Comparison of ENCODE assay signal across 19 cellular contexts in the genomic region with DNA sequence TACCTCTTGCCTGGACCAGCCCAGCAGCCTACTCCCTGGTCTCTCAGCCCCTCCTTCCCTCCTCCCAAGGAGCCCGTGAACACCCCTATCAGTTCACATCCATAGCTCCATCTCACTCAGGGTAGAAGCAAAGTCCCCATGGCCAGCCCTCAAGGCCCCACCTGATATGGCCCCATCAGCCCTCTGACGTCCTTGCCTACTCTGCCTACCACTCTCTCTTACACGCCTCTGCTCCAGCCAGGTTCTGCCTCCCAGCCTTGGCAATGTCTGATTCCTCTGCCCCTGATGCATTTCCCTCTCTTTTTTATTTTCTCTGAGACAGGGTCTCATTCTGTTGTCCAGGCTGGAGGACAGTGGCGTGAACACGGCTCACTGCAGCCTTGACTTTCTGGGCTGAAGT. TPM values are rescaled to one million over a fixed set of nuclear protein-coding genes. Genes with fewer than 3 reads are reported as not detected.
A peak's percentile ranks its signal among the peaks of the same experiment; 100 is the strongest.
DNase-seq lines count a peak whose midpoint lies in the region; ATAC-seq, FAIRE-seq and TF ChIP-seq lines count a peak whose summit lies in the region.
"Had no signal": no experiment of that assay in that cellular context is flagged by ENCODE, and none has a peak within 500 bp of the region (broad histone marks: within the 10 kb centered on the region; RNA-seq: fewer than 3 reads in every experiment).

No MANE protein-coding gene starts in this region.

- H3K36me3 Mint-ChIP-seq in activated CD8-positive, alpha-beta memory T cell treated with anti-CD3 and anti-CD28 coated beads, Interleukin-2, amount 10 ng/mL, durations not matched to agents 7 days and 5 days: no peaks in the 10 kb centered on the region
- H3K36me3 Mint-ChIP-seq in neural progenitor cell: no peaks in the 10 kb centered on the region

- H3K79me2 ChIP-seq in K562 (ENCODE audit: control insufficient read depth, insufficient read depth, low read length) (no peaks in the 10 kb centered on the region), neural progenitor cell (ENCODE audit: low read depth) (no peaks in the 10 kb centered on the region)

- no peaks in the 10 kb centered on the region for H3K9me1 ChIP-seq in K562 (ENCODE audit: control insufficient read depth, insufficient read depth, low read length)

- H2AFZ ChIP-seq in K562 (ENCODE audit: low read depth, low read length) (no peak overlapping the region), neural progenitor cell (replicated peaks) (no peak overlapping the region)

- H3K4me2 ChIP-seq in K562 (ENCODE audit: insufficient read depth, low read length) (no peak overlapping the region), neural progenitor cell (no peak overlapping the region)

- CTCF ChIA-PET in activated CD8-positive, alpha-beta memory T cell treated with anti-CD3 and anti-CD28 coated beads, Interleukin-2, amount 10 ng/mL, durations not matched to agents 7 days and 5 days (lab: Charles Lee): no interaction called here
- CTCF ChIA-PET in K562 (lab: Yijun Ruan, JAX; ENCODE audit: low intra/inter-chr PET ratio): no interaction called here

- TF ChIP-seq EP300 in K562 (IDR thresholded peaks at IDR 0.05; ENCODE audit: low read length): no peak

- in situ Hi-C loops in K562 (cut with MboI): no loop called here
- in situ Hi-C loops in HAP-1 (cut with MboI; ENCODE audit: low sequenced_read_pairs): no loop called here

- TF ChIP-seq RAD21 in K562 (CRISPR knock-in tag; conservative IDR thresholded peaks at IDR 0.05 in 1 of 2, IDR thresholded peaks at IDR 0.05 in 1 of 2): no peak

- no peak for ATAC-seq in activated CD8-positive, alpha-beta memory T cell treated with anti-CD3 and anti-CD28 coated beads, Interleukin-2, amount 10 ng/mL, durations not matched to agents 7 days and 5 days
- peak; percentile 34 for ATAC-seq in K562
- ATAC-seq: Panc1 had no signal

- no peaks in the 10 kb centered on the region for H3K27me3 Mint-ChIP-seq in activated CD8-positive, alpha-beta memory T cell treated with anti-CD3 and anti-CD28 coated beads, Interleukin-2, amount 10 ng/mL, durations not matched to agents 7 days and 5 days
- peaks cover 5% of the 10 kb centered on the region for H3K27me3 Mint-ChIP-seq in neural progenitor cell (ENCODE audit: insufficient read depth, low read depth)
- H3K27me3 Mint-ChIP-seq: B cell had no signal

- H3K4me1 Mint-ChIP-seq in activated CD8-positive, alpha-beta memory T cell treated with anti-CD3 and anti-CD28 coated beads, Interleukin-2, amount 10 ng/mL, durations not matched to agents 7 days and 5 days: no peaks in the 10 kb centered on the region
- H3K4me1 Mint-ChIP-seq in neural progenitor cell: peaks cover 4% of the 10 kb centered on the region
- H3K4me1 Mint-ChIP-seq: B cell had no signal

- 74% methylated on average over 5 of the region's 5 CpGs for WGBS in K562 (ENCODE audit: insufficient coverage, low coverage, missing lambda C conversion rate)

- POLR2A ChIA-PET in K562 (lab: Yijun Ruan, JAX): interaction anchor here (0.7 to 1.7 kb wide), 4 partner anchors 9 to 758 kb away, joined by 3 to 7 read pairs (median 4); no protein-coding TSS in a partner anchor

- intact Hi-C loops in K562 (cut with micrococcal nuclease): no loop called here

- H3K27ac ChIP-seq in K562 (ENCODE audit: extremely low read depth, low read depth, low read length): no peak overlapping the region
- no peak overlapping the region for H3K27ac ChIP-seq in neural progenitor cell

- H3K9me3 ChIP-seq in K562 (replicated peaks; ENCODE audit: control insufficient read depth, insufficient read depth, low read depth, low read length): no peaks in the 10 kb centered on the region
- no peaks in the 10 kb centered on the region for H3K9me3 ChIP-seq in neural progenitor cell (ENCODE audit: low read depth)
- no peaks in the 10 kb centered on the region for H3K9me3 ChIP-seq in HAP-1

- TF ChIP-seq CTCF in K562 (IDR thresholded peaks at IDR 0.05 in 2 of 3, conservative IDR thresholded peaks at IDR 0.05 in 1 of 3; ENCODE audit: insufficient read depth in 2 of 3, low read depth in 1 of 3, low read length in 3 of 3) (no peak), neural progenitor cell (IDR thresholded peaks at IDR 0.05) (no peak)

- H3K36me3 ChIP-seq in K562 (ENCODE audit: control insufficient read depth, insufficient read depth, low read length): peaks cover 82% of the 10 kb centered on the region
- no peaks in the 10 kb centered on the region for H3K36me3 ChIP-seq in neural progenitor cell
- H3K36me3 ChIP-seq in HAP-1 (replicated peaks): peaks cover 10% of the 10 kb centered on the region

- no TSS peak for BruUV-seq in K562 (replicated peaks; lab: Mats Ljungman, UMichigan)

- H3K4me3 ChIP-seq in K562: no peak overlapping the region
- H3K4me3 ChIP-seq in neural progenitor cell: no peak overlapping the region
- H3K4me3 ChIP-seq in HAP-1: no peak overlapping the region

- H3F3A ChIP-seq in neural progenitor cell (ENCODE audit: low read depth): no peaks in the 10 kb centered on the region

- peak; percentile 42; the same call in 1 of the 2 replicates for TF ChIP-seq POLR2A in K562 (conservative IDR thresholded peaks at IDR 0.05)

- peak overlapping the region; percentile 24 for H3K27ac Mint-ChIP-seq in activated CD8-positive, alpha-beta memory T cell treated with anti-CD3 and anti-CD28 coated beads, Interleukin-2, amount 10 ng/mL, durations not matched to agents 7 days and 5 days
- peak overlapping the region; percentile 87 for H3K27ac Mint-ChIP-seq in neural progenitor cell
- H3K27ac Mint-ChIP-seq: B cell had no signal

- no peak for FAIRE-seq in K562 (lab: Jason Lieb, UNC)
- FAIRE-seq: A204.1, H54, HTR-8/SVneo had no signal

- H3K4me3 Mint-ChIP-seq in activated CD8-positive, alpha-beta memory T cell treated with anti-CD3 and anti-CD28 coated beads, Interleukin-2, amount 10 ng/mL, durations not matched to agents 7 days and 5 days: no peak overlapping the region
- no peak overlapping the region for H3K4me3 Mint-ChIP-seq in neural progenitor cell
- H3K4me3 Mint-ChIP-seq: B cell had no signal

- H3K4me1 ChIP-seq in K562 (replicated peaks in 1 of 2; ENCODE audit: control insufficient read depth in 2 of 2, insufficient read depth in 2 of 2, low read length in 2 of 2): peaks cover 4 to 5% of the 10 kb centered on the region in 2 experiments; a peak in 3 of 5 replicates
- H3K4me1 ChIP-seq in neural progenitor cell: no peaks in the 10 kb centered on the region
- no peaks in the 10 kb centered on the region for H3K4me1 ChIP-seq in HAP-1

- peak overlapping the region in 1 of 2 experiments; percentile 15; a peak in 1 of 4 replicates for H3K9ac ChIP-seq in K562 (ENCODE audit: insufficient read depth in 1 of 2, low read depth in 2 of 2, low read length in 2 of 2)
- H3K9ac ChIP-seq in neural progenitor cell: no peak overlapping the region

- no peak for DNase-seq in activated CD8-positive, alpha-beta memory T cell treated with anti-CD3 and anti-CD28 coated beads, Interleukin-2, amount 10 ng/mL, durations not matched to agents 7 days and 5 days
- no peak for DNase-seq in activated CD8-positive, alpha-beta memory T cell treated with anti-CD3 and anti-CD28 coated beads, Interleukin-2, amount 50 U/mL, for 48 hours
- DNase-seq in K562 (ENCODE audit: extremely low read depth in 1 of 4, low spot score in 3 of 4) (no peak), neural progenitor cell (ENCODE audit: low spot score) (no peak), NCI-H2029 (lab: John Stamatoyannopoulos, UW) (no peak), HAP-1 (ENCODE audit: low spot score in 2 of 2) (no peak), NCI-H2227 treated with DMSO at 0.1 percent for 48 hours (lab: John Stamatoyannopoulos, UW) (no peak)
- no peak for DNase-seq in stimulated activated naive CD4-positive, alpha-beta T cell treated with Interleukin-2 at 50 U/mL for 16 hours (lab: John Stamatoyannopoulos, UW)
- DNase-seq: DMS79, NCI-H1105, NCI-H2081, NCI-H2171, NCI-H524 treated with DMSO at 0.1 percent for 48 hours, NCI-H82 had no signal

- no peaks in the 10 kb centered on the region for H3K27me3 ChIP-seq in K562 (ENCODE audit: control insufficient read depth in 2 of 2, insufficient read depth in 2 of 2, low read length in 2 of 2)
- H3K27me3 ChIP-seq in neural progenitor cell: no peaks in the 10 kb centered on the region
- H3K27me3 ChIP-seq in HAP-1 (ENCODE audit: low read depth): no peaks in the 10 kb centered on the region

- no peaks in the 10 kb centered on the region for H3K9me3 Mint-ChIP-seq in activated CD8-positive, alpha-beta memory T cell treated with anti-CD3 and anti-CD28 coated beads, Interleukin-2, amount 10 ng/mL, durations not matched to agents 7 days and 5 days (ENCODE audit: low read depth)
- H3K9me3 Mint-ChIP-seq in neural progenitor cell: no peaks in the 10 kb centered on the region

- H4K20me1 ChIP-seq in K562 (replicated peaks; ENCODE audit: control insufficient read depth, insufficient read depth, low read length): no peaks in the 10 kb centered on the region; the same call in 1 of the 2 replicates
- H4K20me1 ChIP-seq in neural progenitor cell (ENCODE audit: low read depth): no peaks in the 10 kb centered on the region

RNA-seq across cellular contexts. Expression of a gene that starts 7.9 kb away (rescaled TPM):
- 10 to 100 TPM; 13.4 to 13.7 TPM for total RNA-seq in activated CD8-positive, alpha-beta memory T cell treated with anti-CD3 and anti-CD28 coated beads, Interleukin-2, amount 10 ng/mL, durations not matched to agents 7 days and 5 days
- total RNA-seq in K562 (2011; cell fraction: chromatin; rRNA removed; ENCODE audit: low replicate concordance): 16.7 and 27.2 TPM in 2 replicates
- total RNA-seq in K562 (2011; cell fraction: nucleolus; rRNA removed): 20.4 and 20.7 TPM in 2 replicates
- total RNA-seq in K562 (2011; cell fraction: nucleoplasm; rRNA removed): 24.9 and 26.9 TPM in 2 replicates
- 17.5 and 19.3 TPM in 2 replicates for total RNA-seq in K562 (2014; rRNA removed)
- 16.1 and 17.2 TPM in 2 replicates for total RNA-seq in K562 (2014; rRNA removed; fragmentation: Illumina TruSeq; extraction: Trizol)
- total RNA-seq in K562 (2015; rRNA removed; fragmentation: Illumina TruSeq; extraction: Trizol): 21.6 and 27.7 TPM in 2 replicates
- 28.9 and 31.4 TPM in 2 replicates for total RNA-seq in K562 (2021)
- polyA plus RNA-seq in K562 (2011; rRNA removed): 17.6 and 18.9 TPM in 2 replicates
- 19.3 and 35.5 TPM in 2 replicates for polyA plus RNA-seq in K562 (2011; cell fraction: cytosol; rRNA removed)
- polyA plus RNA-seq in K562 (2011; cell fraction: nucleus; rRNA removed): 17.8 and 23.4 TPM in 2 replicates
- 20.7 and 22.0 TPM in 2 replicates for polyA plus RNA-seq in K562 (2012)
- polyA plus RNA-seq in K562 (2014; fragmentation: Illumina TruSeq; extraction: Trizol): 15.1 and 18.6 TPM in 2 replicates
- polyA plus RNA-seq in K562 (2014; fragmentation: Nextera tagmentation; extraction: Ambion mirVana): 1 to 10 TPM; 5.4 to 5.9 TPM
- 18.1 and 18.5 TPM in 2 replicates for polyA plus RNA-seq in K562 (2014; rRNA removed)
- polyA minus RNA-seq in K562 (2011; rRNA and poly(A)+ RNA removed): 18.4 and 23.4 TPM in 2 replicates
- polyA minus RNA-seq in K562 (2011; cell fraction: cytosol; rRNA and poly(A)+ RNA removed): 24.3 and 28.9 TPM in 2 replicates
- polyA minus RNA-seq in K562 (2011; cell fraction: nucleus; rRNA and poly(A)+ RNA removed): 8.1 and 13.9 TPM in 2 replicates
- 15.3 and 27.4 TPM in 2 replicates for total RNA-seq in neural progenitor cell (ENCODE audit: low replicate concordance)

RNA-seq across cellular contexts. Expression of a gene that starts 13.5 kb away (rescaled TPM):
- 10 to 100 TPM; 12.9 to 23.3 TPM for total RNA-seq in activated CD8-positive, alpha-beta memory T cell treated with anti-CD3 and anti-CD28 coated beads, Interleukin-2, amount 10 ng/mL, durations not matched to agents 7 days and 5 days
- 26.9 and 65.0 TPM in 2 replicates for total RNA-seq in K562 (2011; cell fraction: chromatin; rRNA removed; ENCODE audit: low replicate concordance)
- 107 and 125 TPM in 2 replicates for total RNA-seq in K562 (2011; cell fraction: nucleolus; rRNA removed)
- total RNA-seq in K562 (2011; cell fraction: nucleoplasm; rRNA removed): 74.7 and 75.7 TPM in 2 replicates
- total RNA-seq in K562 (2014; rRNA removed) (749 and 813 TPM in 2 replicates), K562 (2014; rRNA removed; fragmentation: Illumina TruSeq; extraction: Trizol) (110 and 229 TPM in 2 replicates), K562 (2015; rRNA removed; fragmentation: Illumina TruSeq; extraction: Trizol) (331 and 332 TPM in 2 replicates), K562 (2021) (457 and 476 TPM in 2 replicates), neural progenitor cell (ENCODE audit: low replicate concordance) (11.3 and 24.4 TPM in 2 replicates)
- polyA plus RNA-seq in K562 (2011; rRNA removed) (368 and 461 TPM in 2 replicates), K562 (2014; fragmentation: Illumina TruSeq; extraction: Trizol) (260 and 428 TPM in 2 replicates), K562 (2014; fragmentation: Nextera tagmentation; extraction: Ambion mirVana) (100 to 1,000 TPM in 1 of 2 experiments, 10 to 100 TPM in 1; 81.1 to 184 TPM), K562 (2014; rRNA removed) (634 and 677 TPM in 2 replicates)
- polyA plus RNA-seq in K562 (2011; cell fraction: cytosol; rRNA removed): 836 and 2,229 TPM in 2 replicates
- 252 and 288 TPM in 2 replicates for polyA plus RNA-seq in K562 (2011; cell fraction: nucleus; rRNA removed)
- polyA plus RNA-seq in K562 (2012): 416 and 585 TPM in 2 replicates
- polyA minus RNA-seq in K562 (2011; rRNA and poly(A)+ RNA removed): 85.4 and 138 TPM in 2 replicates
- 198 and 225 TPM in 2 replicates for polyA minus RNA-seq in K562 (2011; cell fraction: cytosol; rRNA and poly(A)+ RNA removed)
- polyA minus RNA-seq in K562 (2011; cell fraction: nucleus; rRNA and poly(A)+ RNA removed): 34.6 and 38.7 TPM in 2 replicates

RNA-seq across cellular contexts. Expression of a gene that starts 14.8 kb away (rescaled TPM):
- total RNA-seq in activated CD8-positive, alpha-beta memory T cell treated with anti-CD3 and anti-CD28 coated beads, Interleukin-2, amount 10 ng/mL, durations not matched to agents 7 days and 5 days: under 1 TPM; 0.30 to 0.44 TPM
- 5.7 and 11.0 TPM in 2 replicates for total RNA-seq in K562 (2011; cell fraction: chromatin; rRNA removed; ENCODE audit: low replicate concordance)
- total RNA-seq in K562 (2011; cell fraction: nucleolus; rRNA removed): 3.8 and 4.5 TPM in 2 replicates
- 5.3 and 6.9 TPM in 2 replicates for total RNA-seq in K562 (2011; cell fraction: nucleoplasm; rRNA removed)
- total RNA-seq in K562 (2014; rRNA removed) (0.86 and 2.0 TPM in 2 replicates), K562 (2014; rRNA removed; fragmentation: Illumina TruSeq; extraction: Trizol) (0.16 and 0.47 TPM in 2 replicates), K562 (2015; rRNA removed; fragmentation: Illumina TruSeq; extraction: Trizol) (0.83 and 1.3 TPM in 2 replicates), K562 (2021) (1.5 and 1.6 TPM in 2 replicates), neural progenitor cell (ENCODE audit: low replicate concordance) (2.5 and 8.4 TPM in 2 replicates)
- polyA plus RNA-seq in K562 (2011; rRNA removed) (1.2 and 1.3 TPM in 2 replicates), K562 (2014; fragmentation: Illumina TruSeq; extraction: Trizol) (0.51 and 0.70 TPM in 2 replicates), K562 (2014; fragmentation: Nextera tagmentation; extraction: Ambion mirVana) (under 1 TPM; 0.01 to 0.10 TPM), K562 (2014; rRNA removed) (1.2 and 1.3 TPM in 2 replicates)
- 0.94 and 1.8 TPM in 2 replicates for polyA plus RNA-seq in K562 (2011; cell fraction: cytosol; rRNA removed)
- polyA plus RNA-seq in K562 (2011; cell fraction: nucleus; rRNA removed): 2.6 and 3.5 TPM in 2 replicates
- 1.7 and 1.9 TPM in 2 replicates for polyA plus RNA-seq in K562 (2012)
- 1.1 and 1.5 TPM in 2 replicates for polyA minus RNA-seq in K562 (2011; rRNA and poly(A)+ RNA removed)
- 0.38 and 0.46 TPM in 2 replicates for polyA minus RNA-seq in K562 (2011; cell fraction: cytosol; rRNA and poly(A)+ RNA removed)
- polyA minus RNA-seq in K562 (2011; cell fraction: nucleus; rRNA and poly(A)+ RNA removed): 0.81 and 1.4 TPM in 2 replicates

RNA-seq across cellular contexts. Expression of a gene that starts 26.2 kb away (rescaled TPM):
- 1 to 10 TPM; 9.4 to 9.6 TPM for total RNA-seq in activated CD8-positive, alpha-beta memory T cell treated with anti-CD3 and anti-CD28 coated beads, Interleukin-2, amount 10 ng/mL, durations not matched to agents 7 days and 5 days
- total RNA-seq in K562 (2011; cell fraction: chromatin; rRNA removed; ENCODE audit: low replicate concordance): 3.1 and 8.3 TPM in 2 replicates
- 10.3 and 11.0 TPM in 2 replicates for total RNA-seq in K562 (2011; cell fraction: nucleolus; rRNA removed)
- total RNA-seq in K562 (2011; cell fraction: nucleoplasm; rRNA removed): 7.5 and 8.9 TPM in 2 replicates
- total RNA-seq in K562 (2014; rRNA removed) (8.1 and 10.9 TPM in 2 replicates), K562 (2014; rRNA removed; fragmentation: Illumina TruSeq; extraction: Trizol) (2.1 and 2.8 TPM in 2 replicates), K562 (2015; rRNA removed; fragmentation: Illumina TruSeq; extraction: Trizol) (4.9 and 5.5 TPM in 2 replicates), K562 (2021) (8.7 and 8.9 TPM in 2 replicates), neural progenitor cell (ENCODE audit: low replicate concordance) (2.4 and 5.5 TPM in 2 replicates)
- polyA plus RNA-seq in K562 (2011; rRNA removed) (6.1 and 6.8 TPM in 2 replicates), K562 (2014; fragmentation: Illumina TruSeq; extraction: Trizol) (2.3 and 5.0 TPM in 2 replicates), K562 (2014; fragmentation: Nextera tagmentation; extraction: Ambion mirVana) (under 1 TPM; 0.15 to 0.85 TPM), K562 (2014; rRNA removed) (6.7 TPM in 2 replicates)
- 7.4 and 18.7 TPM in 2 replicates for polyA plus RNA-seq in K562 (2011; cell fraction: cytosol; rRNA removed)
- polyA plus RNA-seq in K562 (2011; cell fraction: nucleus; rRNA removed): 5.6 and 9.1 TPM in 2 replicates
- 6.7 and 8.9 TPM in 2 replicates for polyA plus RNA-seq in K562 (2012)
- polyA minus RNA-seq in K562 (2011; rRNA and poly(A)+ RNA removed): 1.9 and 2.1 TPM in 2 replicates
- polyA minus RNA-seq in K562 (2011; cell fraction: cytosol; rRNA and poly(A)+ RNA removed): 3.5 and 4.5 TPM in 2 replicates
- 1.8 and 3.6 TPM in 2 replicates for polyA minus RNA-seq in K562 (2011; cell fraction: nucleus; rRNA and poly(A)+ RNA removed)

RNA-seq across cellular contexts. Expression of a gene that starts 38.8 kb away (rescaled TPM):
- 1 to 10 TPM in 1 of 2 experiments, under 1 TPM in 1; 0.80 to 1.1 TPM for total RNA-seq in activated CD8-positive, alpha-beta memory T cell treated with anti-CD3 and anti-CD28 coated beads, Interleukin-2, amount 10 ng/mL, durations not matched to agents 7 days and 5 days
- 1.8 and 4.5 TPM in 2 replicates for total RNA-seq in K562 (2011; cell fraction: chromatin; rRNA removed; ENCODE audit: low replicate concordance)
- 2.7 and 2.8 TPM in 2 replicates for total RNA-seq in K562 (2011; cell fraction: nucleolus; rRNA removed)
- total RNA-seq in K562 (2011; cell fraction: nucleoplasm; rRNA removed): 2.1 and 2.2 TPM in 2 replicates
- total RNA-seq in K562 (2014; rRNA removed): 2.8 and 3.8 TPM in 2 replicates
- total RNA-seq in K562 (2014; rRNA removed; fragmentation: Illumina TruSeq; extraction: Trizol): 0.61 and 0.65 TPM in 2 replicates
- total RNA-seq in K562 (2015; rRNA removed; fragmentation: Illumina TruSeq; extraction: Trizol): 1.8 and 2.0 TPM in 2 replicates
- total RNA-seq in K562 (2021): 2.9 and 3.5 TPM in 2 replicates
- 1.5 and 1.7 TPM in 2 replicates for polyA plus RNA-seq in K562 (2011; rRNA removed)
- polyA plus RNA-seq in K562 (2011; cell fraction: cytosol; rRNA removed): 1.4 and 1.7 TPM in 2 replicates
- 1.0 and 1.8 TPM in 2 replicates for polyA plus RNA-seq in K562 (2011; cell fraction: nucleus; rRNA removed)
- polyA plus RNA-seq in K562 (2012): 2.5 and 4.5 TPM in 2 replicates
- 1.3 and 2.1 TPM in 2 replicates for polyA plus RNA-seq in K562 (2014; fragmentation: Illumina TruSeq; extraction: Trizol)
- polyA plus RNA-seq in K562 (2014; fragmentation: Nextera tagmentation; extraction: Ambion mirVana): not detected
- 1.4 and 1.7 TPM in 2 replicates for polyA plus RNA-seq in K562 (2014; rRNA removed)
- 1.4 and 1.5 TPM in 2 replicates for polyA minus RNA-seq in K562 (2011; rRNA and poly(A)+ RNA removed)
- polyA minus RNA-seq in K562 (2011; cell fraction: cytosol; rRNA and poly(A)+ RNA removed): 2.1 and 2.8 TPM in 2 replicates
- 0.54 and 1.00 TPM in 2 replicates for polyA minus RNA-seq in K562 (2011; cell fraction: nucleus; rRNA and poly(A)+ RNA removed)
- 1.4 and 4.7 TPM in 2 replicates for total RNA-seq in neural progenitor cell (ENCODE audit: low replicate concordance)
